17 cellular contexts compared by ENCODE assay signal in the genomic region with DNA sequence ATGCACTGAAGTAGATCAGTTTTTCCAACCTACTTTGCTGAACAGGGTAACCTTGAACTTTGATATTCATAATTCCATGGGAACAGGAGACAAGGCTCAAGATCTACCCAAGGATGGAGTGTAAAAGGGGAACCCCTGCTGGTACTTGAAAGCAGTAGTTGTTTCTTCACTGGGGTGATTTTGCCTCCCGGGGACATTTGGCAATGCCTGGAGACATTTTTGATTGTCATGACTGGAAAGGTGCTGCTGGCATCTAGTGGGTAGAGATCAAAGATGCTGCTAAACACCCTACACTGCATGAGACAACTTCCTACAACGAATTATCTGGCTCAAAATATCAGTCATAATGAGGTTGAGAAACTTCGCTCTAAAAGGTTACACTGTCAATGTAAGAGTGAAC.
A peak's percentile ranks its signal among the peaks of the same experiment; 100 is the strongest.
DNase-seq lines count a peak whose midpoint lies in the region; ATAC-seq, FAIRE-seq and TF ChIP-seq lines count a peak whose summit lies in the region.
"Had no signal": no experiment of that assay in that cellular context is flagged by ENCODE, and none has a peak within 500 bp of the region (broad histone marks: within the 10 kb centered on the region; RNA-seq: fewer than 3 reads in every experiment).

No MANE protein-coding gene starts in this region.

- no peaks in the 10 kb centered on the region for H3K4me1 ChIP-seq in IMR-90 (ENCODE audit: control insufficient read depth, insufficient read depth, low read length)
- no peaks in the 10 kb centered on the region for H3K4me1 ChIP-seq in MM.1S (ENCODE audit: low read length)
- H3K4me1 ChIP-seq: esophagus muscularis mucosa had no signal

- H3K4me3 Mint-ChIP-seq in endothelial cell (ENCODE audit: unreplicated experiment), result no peak overlapping the region
- H3K4me3 Mint-ChIP-seq in type B pancreatic cell, result no peak overlapping the region
- H3K4me3 Mint-ChIP-seq: nephron progenitor cell had no signal

- no peak overlapping the region for H2AK9ac ChIP-seq in IMR-90 (replicated peaks; ENCODE audit: low read depth, low read length, poor library complexity)

- H3K27ac ChIP-seq in IMR-90 (ENCODE audit: insufficient read depth, low read length) (no peak overlapping the region), MM.1S (ENCODE audit: low read length) (no peak overlapping the region)
- H3K27ac ChIP-seq: esophagus muscularis mucosa, KMS-11 had no signal

- no peak overlapping the region for H3K4me3 ChIP-seq in IMR-90 (ENCODE audit: insufficient read depth, low read depth, low read length)
- H3K4me3 ChIP-seq in astrocyte of the spinal cord (ENCODE audit: low read depth, low read length), result no peak overlapping the region
- H3K4me3 ChIP-seq in MM.1S (ENCODE audit: low read length), result no peak overlapping the region
- H3K4me3 ChIP-seq: esophagus muscularis mucosa had no signal

- WGBS in IMR-90 (ENCODE audit: extremely low coverage in 2 of 2, insufficient read length in 1 of 2), 2 experiments, result no CpG with 5 or more reads among the region's 3 CpGs

- dilution Hi-C loops in IMR-90 (cut with HindIII; ENCODE audit: low sequenced_read_pairs, unreplicated experiment), result no loop called here

- H3K79me1 ChIP-seq in IMR-90 (ENCODE audit: low read depth in 1 of 2, low read length in 2 of 2), result no peaks in the 10 kb centered on the region

- no peak overlapping the region for H2BK20ac ChIP-seq in IMR-90 (ENCODE audit: low read depth, low read length)

- H3K27ac Mint-ChIP-seq in endothelial cell (ENCODE audit: unreplicated experiment) (no peak overlapping the region), type B pancreatic cell (no peak overlapping the region)
- H3K27ac Mint-ChIP-seq: nephron progenitor cell had no signal

- DNase-seq in Caki2 (ENCODE audit: low read depth) (peak; percentile 9), IMR-90 (peak; percentile 2), astrocyte of the spinal cord (ENCODE audit: low read depth, low spot score) (peak; percentile 3), kidney glomerular epithelial cell (lab: John Stamatoyannopoulos, UW) (peak; percentile 5), MM.1S (no peak), endothelial cell (ENCODE audit: low spot score) (no peak), H54 (ENCODE audit: insufficient read length, low spot score) (no peak), type B pancreatic cell (ENCODE audit: extremely low spot score, unreplicated experiment) (no peak)
- DNase-seq: activated CD4-positive, CD25-positive, alpha-beta regulatory T cell treated with anti-CD3 and anti-CD28 coated beads, Interleukin-2, amount 50 U/mL, for 72 hours; activated T-cell treated with anti-CD3 and anti-CD28 coated beads, Interleukin-2, amount 50 U/mL, for 48 hours; NCI-H446 treated with DMSO at 0.1 percent for 48 hours; nephron progenitor cell; SK-N-SH; stimulated activated CD4-positive, alpha-beta T cell treated with anti-CD3 and anti-CD28 coated beads, Interleukin-15, amount 100 ng/mL, for 24 hours had no signal

- no peak overlapping the region for H3K9ac ChIP-seq in IMR-90 (ENCODE audit: low read depth, low read length)
- no peak overlapping the region for H3K9ac ChIP-seq in MM.1S (ENCODE audit: low read length)
- H3K9ac ChIP-seq: KMS-11, SK-N-SH had no signal

- H3K23ac ChIP-seq in IMR-90 (ENCODE audit: low read depth, low read length), result no peak overlapping the region

- H3F3A ChIP-seq in MM.1S (ENCODE audit: insufficient read depth, low read length), result no peaks in the 10 kb centered on the region

- peak; percentile 13; the same call in 1 of the 2 replicates for TF ChIP-seq RAD21 in IMR-90 (IDR thresholded peaks at IDR 0.05; ENCODE audit: low read length)

- H4K20me1 ChIP-seq in IMR-90 (ENCODE audit: insufficient read depth, low read length) (no peaks in the 10 kb centered on the region), MM.1S (ENCODE audit: insufficient read depth, low read length) (no peaks in the 10 kb centered on the region)

- no peak for FAIRE-seq in H54 (lab: Jason Lieb, UNC)
- FAIRE-seq: GM19239 had no signal

- no peak overlapping the region for H4K91ac ChIP-seq in IMR-90 (ENCODE audit: insufficient read depth, low read depth, low read length)

- no peak for ATAC-seq in IMR-90 (ENCODE audit: low read depth)

- CTCF ChIA-PET in IMR-90 (lab: Yijun Ruan, JAX), result interaction anchor here (0.6 to 0.8 kb wide), 2 partner anchors 11 to 18 kb away, joined by 3 to 4 read pairs; no protein-coding TSS in a partner anchor

- H3K36me3 Mint-ChIP-seq in endothelial cell (ENCODE audit: low read depth, unreplicated experiment) (no peaks in the 10 kb centered on the region), type B pancreatic cell (no peaks in the 10 kb centered on the region)

- no TSS peak for BruUV-seq in IMR-90 (replicated peaks; lab: Mats Ljungman, UMichigan)

- H3K9me3 ChIP-seq in IMR-90 (ENCODE audit: control insufficient read depth, insufficient read depth, low read length) (no peaks in the 10 kb centered on the region), MM.1S (replicated peaks; ENCODE audit: insufficient read depth, low read length) (no peaks in the 10 kb centered on the region)
- H3K9me3 ChIP-seq: SK-N-SH had no signal

- H3K27me3 ChIP-seq in IMR-90 (ENCODE audit: control insufficient read depth, insufficient read depth, low read length), result peaks cover 1% of the 10 kb centered on the region; the same call in 1 of the 2 replicates
- no peaks in the 10 kb centered on the region for H3K27me3 ChIP-seq in MM.1S (replicated peaks; ENCODE audit: insufficient read depth, low read length)

- intact Hi-C loops in IMR-90 (cut with micrococcal nuclease), result loop anchor here (2.0 kb wide), 1 partner anchor 326 kb away; no protein-coding TSS in a partner anchor

- TF ChIP-seq CTCF in IMR-90 (conservative IDR thresholded peaks at IDR 0.05; ENCODE audit: low read depth, low read length) (peak; percentile 25), astrocyte of the spinal cord (IDR thresholded peaks at IDR 0.05; ENCODE audit: low read depth, low read length) (no peak), MM.1S (IDR thresholded peaks at IDR 0.05; ENCODE audit: low read length) (no peak), endothelial cell (IDR thresholded peaks at IDR 0.05; ENCODE audit: unreplicated experiment) (no peak), type B pancreatic cell (conservative IDR thresholded peaks at IDR 0.05) (no peak)

- no peak overlapping the region for H4K5ac ChIP-seq in IMR-90 (ENCODE audit: low read depth, low read length)

- POLR2A ChIA-PET in IMR-90 (lab: Charles Lee; ENCODE audit: unreplicated experiment), result no interaction called here

- H3K79me2 ChIP-seq in MM.1S (ENCODE audit: low read length), result no peaks in the 10 kb centered on the region

- H2AK5ac ChIP-seq in IMR-90 (ENCODE audit: low read depth, low read length), result no peak overlapping the region

- H2BK120ac ChIP-seq in IMR-90 (ENCODE audit: low read depth, low read length), result no peak overlapping the region

- H3K4me2 ChIP-seq in IMR-90 (ENCODE audit: low read depth, low read length) (no peak overlapping the region), MM.1S (ENCODE audit: low read depth, low read length) (no peak overlapping the region)
- H3K4me2 ChIP-seq: KMS-11, SK-N-SH had no signal

- in situ Hi-C loops in Caki2 (cut with HindIII; ENCODE audit: low pct_unique_long_range_greater_than_20kb, low sequenced_read_pairs), result no loop called here
- in situ Hi-C loops in IMR-90 (cut with MboI; ENCODE audit: low sequenced_read_pairs), result no loop called here
- in situ Hi-C loops in astrocyte of the spinal cord (cut with HindIII; ENCODE audit: low sequenced_read_pairs), result no loop called here

- H3K36me3 ChIP-seq in IMR-90 (ENCODE audit: control insufficient read depth, insufficient read depth, low read length) (no peaks in the 10 kb centered on the region), MM.1S (replicated peaks; ENCODE audit: insufficient read depth, low read length) (no peaks in the 10 kb centered on the region)
- H3K36me3 ChIP-seq: esophagus muscularis mucosa had no signal

- no peak overlapping the region for H2BK5ac ChIP-seq in IMR-90 (ENCODE audit: low read depth, low read length, poor library complexity, severe bottlenecking)

- no peaks in the 10 kb centered on the region for H3K9me2 ChIP-seq in MM.1S (replicated peaks; ENCODE audit: insufficient read depth, low read length)
- H3K9me2 ChIP-seq: SK-N-SH had no signal

- H3K27me3 Mint-ChIP-seq in endothelial cell (ENCODE audit: unreplicated experiment), result peaks cover 5% of the 10 kb centered on the region
- H3K27me3 Mint-ChIP-seq in type B pancreatic cell, result peaks cover 13% of the 10 kb centered on the region

- H2AFZ ChIP-seq in IMR-90 (replicated peaks; ENCODE audit: low read length, poor library complexity) (no peak overlapping the region), MM.1S (ENCODE audit: low read length) (no peak overlapping the region)

- no peak overlapping the region for H3K14ac ChIP-seq in IMR-90 (replicated peaks; ENCODE audit: low read depth, low read length)

- H3K9me1 ChIP-seq in IMR-90 (ENCODE audit: insufficient read depth, low read length), result no peaks in the 10 kb centered on the region

- TF ChIP-seq POLR2A in IMR-90 (IDR thresholded peaks at IDR 0.05; ENCODE audit: low read depth, low read length) (no peak), H54 (IDR thresholded peaks at IDR 0.05; ENCODE audit: low read depth, low read length) (no peak)

- no peak overlapping the region for H3K18ac ChIP-seq in IMR-90 (ENCODE audit: low read depth, low read length)

- H3K9me3 Mint-ChIP-seq in endothelial cell (ENCODE audit: unreplicated experiment) (no peaks in the 10 kb centered on the region), type B pancreatic cell (no peaks in the 10 kb centered on the region)

- no peak overlapping the region for H4K8ac ChIP-seq in IMR-90 (ENCODE audit: low read depth in 2 of 2, low read length in 2 of 2)

- no peak overlapping the region for H3K56ac ChIP-seq in IMR-90 (ENCODE audit: extremely low read depth, insufficient read depth, low read length)

- H2BK15ac ChIP-seq in IMR-90 (ENCODE audit: low read depth, low read length), result no peak overlapping the region

- H3K4ac ChIP-seq in IMR-90 (ENCODE audit: low read depth, low read length), result no peak overlapping the region

- H3K4me1 Mint-ChIP-seq in endothelial cell (ENCODE audit: unreplicated experiment), result peaks cover 10% of the 10 kb centered on the region
- no peaks in the 10 kb centered on the region for H3K4me1 Mint-ChIP-seq in type B pancreatic cell (ENCODE audit: unreplicated experiment)

TF ChIP-seq in IMR-90, 13 proteins besides CTCF, POLR2A, EP300 and RAD21:
- TF ChIP-seq, protein P1, sequence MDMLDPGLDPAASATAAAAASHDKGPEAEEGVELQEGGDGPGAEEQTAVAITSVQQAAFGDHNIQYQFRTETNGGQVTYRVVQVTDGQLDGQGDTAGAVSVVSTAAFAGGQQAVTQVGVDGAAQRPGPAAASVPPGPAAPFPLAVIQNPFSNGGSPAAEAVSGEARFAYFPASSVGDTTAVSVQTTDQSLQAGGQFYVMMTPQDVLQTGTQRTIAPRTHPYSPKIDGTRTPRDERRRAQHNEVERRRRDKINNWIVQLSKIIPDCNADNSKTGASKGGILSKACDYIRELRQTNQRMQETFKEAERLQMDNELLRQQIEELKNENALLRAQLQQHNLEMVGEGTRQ (IDR thresholded peaks at IDR 0.05; ENCODE audit: low read depth, low read length), result no peak
- no peak for TF ChIP-seq RCOR1 (IDR thresholded peaks at IDR 0.05; ENCODE audit: insufficient replicate concordance, low read length)

Comparison
In these comparisons a context has a peak if more than half of its experiments do, and no peak if none do; other contexts are left out.
1. DNase-seq: peak in Caki2 (single experiment), IMR-90 (single experiment), astrocyte of the spinal cord (single experiment) and kidney glomerular epithelial cell (single experiment); none in MM.1S (single experiment), endothelial cell (single experiment), H54 (single experiment) and type B pancreatic cell (single experiment).